Comparison of ENCODE assay signal across 9 cellular contexts in genomic region chr5:143024227-143024920, GRCh38.
DNase-seq lines count a peak whose midpoint lies in the region; ATAC-seq and TF ChIP-seq lines count a peak whose summit lies in the region.
"Had no signal": no experiment of that assay in that cellular context is flagged by ENCODE, and none has a peak within 500 bp of the region (broad histone marks: within the 10 kb centered on the region; RNA-seq: fewer than 3 reads in every experiment).

No MANE protein-coding gene starts in this region.

- DNase-seq in CD4-positive, alpha-beta memory T cell, result no peak
- DNase-seq in G401 (ENCODE audit: low spot score) (peak; percentile 40), NCI-H774 (lab: John Stamatoyannopoulos, UW) (peak; percentile 42), heart left ventricle (no peak), ecto neural progenitor cell (ENCODE audit: low spot score) (no peak)
- DNase-seq: Caco-2 had no signal

- H3K36me3 ChIP-seq in CD4-positive, alpha-beta memory T cell (ENCODE audit: insufficient read depth, low read length), result no peaks in the 10 kb centered on the region
- peaks cover 0 to 12% (median 0%) of the 10 kb centered on the region in 9 donors for H3K36me3 ChIP-seq in heart left ventricle

- H3K27ac ChIP-seq in CD4-positive, alpha-beta memory T cell (ENCODE audit: low read depth, low read length), result no peak overlapping the region
- peak overlapping the region in 11 of 12 donors; percentile 54 to 83 (median 66) for H3K27ac ChIP-seq in heart left ventricle

- no peak overlapping the region for H3K4me3 ChIP-seq in CD4-positive, alpha-beta memory T cell (ENCODE audit: low read length in 2 of 2)
- H3K4me3 ChIP-seq in heart left ventricle, result no peak overlapping the region

- H3K9me3 ChIP-seq in CD4-positive, alpha-beta memory T cell (ENCODE audit: control insufficient read depth in 1 of 2, low read length in 2 of 2), result no peaks in the 10 kb centered on the region
- H3K9me3 ChIP-seq in heart left ventricle, result no peaks in the 10 kb centered on the region
- H3K9me3 ChIP-seq: Caco-2 had no signal

- intact Hi-C loops in CD4-positive, alpha-beta memory T cell (cut with micrococcal nuclease), result no loop called here
- intact Hi-C loops in heart left ventricle (cut with DNase I), result loop anchor here in 4 of 10 donors (5.0 to 10.0 kb wide), 4 partner anchors 38 to 803 kb away; partner anchors contain the start of gene NR3C1 (in 2 of the 4)

- peak overlapping the region in 3 of 8 donors; percentile 45 to 62 (median 49) for H3K4me3 Mint-ChIP-seq in CD4-positive, alpha-beta memory T cell
- H3K4me3 Mint-ChIP-seq: activated naive CD4-positive, alpha-beta T cell treated with anti-CD3 and anti-CD28 coated beads, Interleukin-2, amount 10 ng/mL, durations not matched to agents 7 days and 5 days had no signal

- WGBS in heart left ventricle, 4 donors, result 71 to 81% (median 78%) methylated on average over 5 of the region's 5 CpGs

- peaks cover 19% of the 10 kb centered on the region for H3K4me1 ChIP-seq in CD4-positive, alpha-beta memory T cell (ENCODE audit: insufficient read depth, low read length)
- peaks cover 0 to 50% (median 23%) of the 10 kb centered on the region in 12 donors for H3K4me1 ChIP-seq in heart left ventricle
- H3K4me1 ChIP-seq: Caco-2 had no signal

- H3K27ac Mint-ChIP-seq in CD4-positive, alpha-beta memory T cell, result peak overlapping the region in 4 of 7 donors; percentile 6 to 44 (median 25)

- POLR2A ChIA-PET in CD4-positive, alpha-beta memory T cell (lab: Charles Lee; ENCODE audit: partially characterized antibody), result interaction anchor here (1.1 to 1.8 kb wide), 2 partner anchors 21 to 198 kb away, joined by 3 to 7 read pairs; no protein-coding TSS in a partner anchor

- ATAC-seq in heart left ventricle (peak in 1 of 4 donors; percentile 26), HG02763 (IDR thresholded peaks at IDR 0.05; ENCODE audit: unreplicated experiment) (no peak), HG02678 (IDR thresholded peaks at IDR 0.05; ENCODE audit: unreplicated experiment) (no peak)

- in situ Hi-C loops in G401 (cut with HindIII; ENCODE audit: low sequenced_read_pairs), result no loop called here

- H3K9me3 Mint-ChIP-seq in CD4-positive, alpha-beta memory T cell, result peaks cover 0 to 1% (median 0%) of the 10 kb centered on the region in 8 donors
- H3K9me3 Mint-ChIP-seq: activated naive CD4-positive, alpha-beta T cell treated with anti-CD3 and anti-CD28 coated beads, Interleukin-2, amount 10 ng/mL, durations not matched to agents 7 days and 5 days had no signal

- peaks cover 18 to 62% (median 28%) of the 10 kb centered on the region in 4 donors for H3K4me1 Mint-ChIP-seq in CD4-positive, alpha-beta memory T cell

- no peak for TF ChIP-seq POLR2A in heart left ventricle (IDR thresholded peaks at IDR 0.05)

- H3K36me3 Mint-ChIP-seq in CD4-positive, alpha-beta memory T cell, result peaks cover 0 to 4% of the 10 kb centered on the region in 2 donors
- H3K36me3 Mint-ChIP-seq: activated naive CD4-positive, alpha-beta T cell treated with anti-CD3 and anti-CD28 coated beads, Interleukin-2, amount 10 ng/mL, durations not matched to agents 7 days and 5 days had no signal

- TF ChIP-seq CTCF in heart left ventricle (IDR thresholded peaks at IDR 0.05), result no peak

- H3K27me3 ChIP-seq in CD4-positive, alpha-beta memory T cell (ENCODE audit: insufficient read depth, low read length), result no peaks in the 10 kb centered on the region
- H3K27me3 ChIP-seq in heart left ventricle, result no peaks in the 10 kb centered on the region

- no peaks in the 10 kb centered on the region for H3K27me3 Mint-ChIP-seq in CD4-positive, alpha-beta memory T cell
- H3K27me3 Mint-ChIP-seq: activated naive CD4-positive, alpha-beta T cell treated with anti-CD3 and anti-CD28 coated beads, Interleukin-2, amount 10 ng/mL, durations not matched to agents 7 days and 5 days had no signal

- CTCF ChIA-PET in CD4-positive, alpha-beta memory T cell (lab: Charles Lee; ENCODE audit: partially characterized antibody), result interaction anchor here (0.7 to 1.4 kb wide), 9 partner anchors 10 to 800 kb away, joined by 3 to 6 read pairs (median 3); partner anchors contain the start of gene NR3C1

Comparison
In these comparisons a context has a peak if more than half of its experiments do, and no peak if none do; other contexts are left out.
1. DNase-seq: peak in G401 (single experiment) and NCI-H774 (single experiment); none in CD4-positive, alpha-beta memory T cell (0 of 5), heart left ventricle (0 of 5) and ecto neural progenitor cell (single experiment).